25 cellular contexts compared by ENCODE assay signal in the genomic region with DNA sequence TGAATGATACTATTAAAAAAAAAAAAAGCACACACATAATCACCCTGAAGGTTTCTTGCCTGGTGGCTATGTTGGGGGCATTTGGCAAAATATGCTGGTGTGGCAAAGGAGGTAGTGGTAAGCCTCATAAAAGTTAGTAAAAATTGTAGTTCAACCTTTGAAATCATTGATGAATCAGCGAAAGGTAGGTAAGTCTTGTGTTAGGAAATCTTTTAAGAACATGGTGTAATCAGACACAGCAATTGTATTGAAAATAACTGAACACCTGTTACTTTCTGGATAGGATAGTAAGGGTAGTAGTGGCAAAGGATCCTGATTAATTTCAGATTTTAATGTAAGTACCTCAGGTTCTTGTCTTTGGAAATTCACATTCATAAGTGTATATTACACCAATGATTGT. TPM values are rescaled to one million over a fixed set of nuclear protein-coding genes. Genes with fewer than 3 reads are reported as not detected.
"Had no signal": no experiment of that assay in that cellular context is flagged by ENCODE, and none has a peak within 500 bp of the region (broad histone marks: within the 10 kb centered on the region; RNA-seq: fewer than 3 reads in every experiment).

No MANE protein-coding gene starts in this region.

- H3K9me3 Mint-ChIP-seq: natural killer cell; stimulated activated naive B cell treated with anti-CD40 and anti-IgM and Interleukin-4, amounts not matched to agents 10 μg/mL and 1 μg/mL and 100 μg/mL, for 72 hours; stimulated activated naive CD8-positive, alpha-beta T cell treated with anti-CD3 and anti-CD28 coated beads, Interleukin-15, amount 100 ng/mL, for 72 hours had no signal

- H3K27me3 Mint-ChIP-seq: stimulated activated naive CD8-positive, alpha-beta T cell treated with anti-CD3 and anti-CD28 coated beads, Interleukin-15, amount 100 ng/mL, for 72 hours had no signal

- H3K27ac ChIP-seq: colonic mucosa, hepatocyte, left ventricle myocardium inferior had no signal

- ATAC-seq: left cardiac atrium; mucosa of descending colon; natural killer cell; sciatic nerve; stimulated activated naive B cell treated with anti-CD40 and anti-IgM and Interleukin-4, amounts not matched to agents 10 μg/mL and 1 μg/mL and 100 μg/mL, for 72 hours; stimulated activated naive CD8-positive, alpha-beta T cell treated with anti-CD3 and anti-CD28 coated beads, Interleukin-15, amount 100 ng/mL, for 72 hours had no signal

- H3K27ac Mint-ChIP-seq: natural killer cell; stimulated activated naive CD8-positive, alpha-beta T cell treated with anti-CD3 and anti-CD28 coated beads, Interleukin-15, amount 100 ng/mL, for 72 hours had no signal

- DNase-seq: colonic mucosa; dermis blood vessel endothelial cell; foreskin melanocyte; head of caudate nucleus; kidney; left cardiac atrium; left ventricle myocardium inferior; mucosa of descending colon; natural killer cell; posterior cingulate gyrus; stimulated activated CD4-positive, alpha-beta T cell treated with anti-CD3 and anti-CD28 coated beads, Interleukin-2, amount 100 ng/mL, for 24 hours; stimulated activated CD4-positive, alpha-beta T cell treated with anti-CD3 and anti-CD28 coated beads, Interleukin-4, amount 100 ng/mL, for 4 hours; stimulated activated naive B cell treated with anti-CD40 and anti-IgM and Interleukin-4, amounts not matched to agents 10 μg/mL and 1 μg/mL and 100 μg/mL, for 72 hours; stimulated activated naive CD8-positive, alpha-beta T cell treated with anti-CD3 and anti-CD28 coated beads, Interleukin-15, amount 100 ng/mL, for 72 hours; substantia nigra; trophoblast cell had no signal

- H3K9me3 ChIP-seq: colonic mucosa, left ventricle myocardium inferior, mucosa of descending colon had no signal

- H3K4me3 Mint-ChIP-seq: natural killer cell; neural crest cell; stimulated activated naive B cell treated with anti-CD40 and anti-IgM and Interleukin-4, amounts not matched to agents 10 μg/mL and 1 μg/mL and 100 μg/mL, for 72 hours; stimulated activated naive CD8-positive, alpha-beta T cell treated with anti-CD3 and anti-CD28 coated beads, Interleukin-15, amount 100 ng/mL, for 72 hours had no signal

- H2AFZ ChIP-seq: hepatocyte had no signal

- H3K4me3 ChIP-seq: colonic mucosa, hepatocyte, left ventricle myocardium inferior, mucosa of descending colon had no signal

- H3K36me3 Mint-ChIP-seq: natural killer cell had no signal

- H3K4me1 ChIP-seq: colonic mucosa, left ventricle myocardium inferior had no signal

- H3K4me1 Mint-ChIP-seq: natural killer cell had no signal

- H3K27me3 ChIP-seq: colonic mucosa, hepatocyte had no signal

- FAIRE-seq: kidney had no signal

- H3K4me2 ChIP-seq: hepatocyte had no signal

RNA-seq across cellular contexts. Expression of a gene that starts 40.9 kb away (rescaled TPM):
- total RNA-seq: colonic mucosa, dermis blood vessel endothelial cell, hepatocyte, kidney, left cardiac atrium, left ventricle myocardium inferior, lung microvascular endothelial cell, mesenteric fat pad, mucosa of descending colon, natural killer cell, neural crest cell, osteocyte, pulmonary artery endothelial cell, sciatic nerve, skeletal muscle tissue, urinary bladder had no signal
- polyA plus RNA-seq: hepatocyte, urinary bladder had no signal

RNA-seq across cellular contexts. Expression of a gene that starts 53.8 kb away (rescaled TPM):
- total RNA-seq: lung microvascular endothelial cell, mesenteric fat pad, natural killer cell, neural crest cell, osteocyte, skeletal muscle tissue had no signal
